In genomic region chr9:6215562-6215961, GRCh38 we compare ENCODE assay signal across 11 cellular contexts. TPM values are rescaled to one million over a fixed set of nuclear protein-coding genes. Genes with fewer than 3 reads are reported as not detected.
DNase-seq lines count a peak whose midpoint lies in the region; ATAC-seq and TF ChIP-seq lines count a peak whose summit lies in the region.
"Had no signal": no experiment of that assay in that cellular context is flagged by ENCODE, and none has a peak within 500 bp of the region (broad histone marks: within the 10 kb centered on the region; RNA-seq: fewer than 3 reads in every experiment).

Gene IL33 (plus strand): TSS chr9:6215807. CDS start chr9:6241695, 25,888 bp downstream.

- H3K27me3 ChIP-seq in SK-N-SH (ENCODE audit: insufficient read depth) (no peaks in the 10 kb centered on the region), osteoblast (ENCODE audit: insufficient read depth, low read length) (peaks cover 3% of the 10 kb centered on the region), uterus (no peaks in the 10 kb centered on the region)
- H3K27me3 ChIP-seq: body of pancreas had no signal

- H3K4me3 Mint-ChIP-seq in activated CD4-positive, alpha-beta T cell treated with anti-CD3 and anti-CD28 coated beads, Interleukin-2, amount 10 ng/mL, durations not matched to agents 24 days and 14 days: no peak within 1 kb of the TSS
- H3K4me3 Mint-ChIP-seq: activated CD4-positive, alpha-beta memory T cell treated with anti-CD3 and anti-CD28 coated beads, Interleukin-2, amount 10 ng/mL, durations not matched to agents 7 days and 5 days had no signal

- ATAC-seq in SK-N-SH treated with all-trans-retinoic acid at 6 μM for 48 hours: no peak
- no peak for ATAC-seq in HG02870 (IDR thresholded peaks at IDR 0.05; ENCODE audit: unreplicated experiment)
- ATAC-seq: body of pancreas had no signal

- H3K27me3 Mint-ChIP-seq in activated CD4-positive, alpha-beta T cell treated with anti-CD3 and anti-CD28 coated beads, Interleukin-2, amount 10 ng/mL, durations not matched to agents 24 days and 14 days: peaks cover 20% of the 10 kb centered on the region

- WGBS in SK-N-SH (ENCODE audit: low lambda C conversion rate): 40% methylated on average over 3 of the region's 3 CpGs

- TF ChIP-seq POLR2A in uterus (IDR thresholded peaks at IDR 0.05): no peak

- H4K20me1 ChIP-seq in SK-N-SH (ENCODE audit: insufficient read depth) (no peaks in the 10 kb centered on the region), osteoblast (ENCODE audit: insufficient read depth, low read length) (no peaks in the 10 kb centered on the region)

- no peaks in the 10 kb centered on the region for H3K9me2 ChIP-seq in SK-N-SH

- H3K27ac Mint-ChIP-seq in activated CD4-positive, alpha-beta T cell treated with anti-CD3 and anti-CD28 coated beads, Interleukin-2, amount 10 ng/mL, durations not matched to agents 24 days and 14 days: no peak within 1 kb of the TSS
- H3K27ac Mint-ChIP-seq: activated CD4-positive, alpha-beta memory T cell treated with anti-CD3 and anti-CD28 coated beads, Interleukin-2, amount 10 ng/mL, durations not matched to agents 7 days and 5 days had no signal

- no peak within 1 kb of the TSS for H3K4me3 ChIP-seq in SK-N-SH (ENCODE audit: low read depth in 2 of 2, low read length in 1 of 2)
- no peak within 1 kb of the TSS for H3K4me3 ChIP-seq in osteoblast (ENCODE audit: insufficient read depth, low read length)
- peak within 1 kb of the TSS; percentile 29 to 36 for H3K4me3 ChIP-seq in uterus
- H3K4me3 ChIP-seq: body of pancreas had no signal

- no peaks in the 10 kb centered on the region for H3K9me3 ChIP-seq in SK-N-SH
- peaks cover 3% of the 10 kb centered on the region for H3K9me3 ChIP-seq in osteoblast (ENCODE audit: low read depth, low read length)
- H3K9me3 ChIP-seq in uterus: no peaks in the 10 kb centered on the region
- H3K9me3 ChIP-seq: body of pancreas had no signal

- no peaks in the 10 kb centered on the region for H3F3A ChIP-seq in SK-N-SH (replicated peaks; ENCODE audit: insufficient read depth)

- POLR2A ChIA-PET in SK-N-SH (lab: Yijun Ruan, JAX): no interaction called here

- TF ChIP-seq EP300 in SK-N-SH (IDR thresholded peaks at IDR 0.05; ENCODE audit: borderline replicate concordance in 1 of 2, low read depth in 1 of 2, low read length in 1 of 2): no peak

- H2AFZ ChIP-seq in SK-N-SH (ENCODE audit: low read depth) (peak within 1 kb of the TSS; percentile 38; the same call in 1 of the 2 replicates), osteoblast (ENCODE audit: low read length) (no peak within 1 kb of the TSS)

- H3K36me3 ChIP-seq in SK-N-SH (replicated peaks in 1 of 2; ENCODE audit: control insufficient read depth in 1 of 2, insufficient read depth in 2 of 2, low read length in 1 of 2) (no peaks in the 10 kb centered on the region), osteoblast (ENCODE audit: insufficient read depth, low read length) (no peaks in the 10 kb centered on the region), uterus (no peaks in the 10 kb centered on the region)

- H3K4me2 ChIP-seq in SK-N-SH (no peak within 1 kb of the TSS), osteoblast (ENCODE audit: insufficient read depth, low read length) (peak within 1 kb of the TSS; percentile 49)

- H3K4me1 ChIP-seq in SK-N-SH (ENCODE audit: control insufficient read depth in 1 of 2, insufficient read depth in 2 of 2, low read depth in 1 of 2, low read length in 1 of 2) (peaks cover 0 to 19% of the 10 kb centered on the region in 2 experiments; a peak in 1 of 4 replicates), osteoblast (ENCODE audit: insufficient read depth, low read length) (peaks cover 30% of the 10 kb centered on the region), uterus (peaks cover 0 to 4% of the 10 kb centered on the region in 2 donors)
- H3K4me1 ChIP-seq: body of pancreas had no signal

- H3K4me1 Mint-ChIP-seq in activated CD4-positive, alpha-beta T cell treated with anti-CD3 and anti-CD28 coated beads, Interleukin-2, amount 10 ng/mL, durations not matched to agents 24 days and 14 days: no peaks in the 10 kb centered on the region
- H3K4me1 Mint-ChIP-seq: activated CD4-positive, alpha-beta memory T cell treated with anti-CD3 and anti-CD28 coated beads, Interleukin-2, amount 10 ng/mL, durations not matched to agents 7 days and 5 days had no signal

- no peak within 1 kb of the TSS for H3K9ac ChIP-seq in SK-N-SH

- intact Hi-C loops in uterus (cut with DNase I; ENCODE audit: low total_unique reads): no loop called here
- intact Hi-C loops in activated CD4-positive, alpha-beta T cell treated with anti-CD3 and anti-CD28 coated beads, Interleukin-2, amount 10 ng/mL, durations not matched to agents 24 days and 14 days (cut with micrococcal nuclease): no loop called here

- DNase-seq in SK-N-SH (peak; percentile 6), foreskin melanocyte (peak; percentile 41), osteoblast (ENCODE audit: insufficient read length, low spot score, missing footprints) (no peak), uterus (peak; percentile 31 to 71), EL (no peak)
- DNase-seq in activated CD4-positive, alpha-beta T cell treated with anti-CD3 and anti-CD28 coated beads, Interleukin-2, amount 10 ng/mL, durations not matched to agents 24 days and 14 days: no peak
- DNase-seq: activated CD4-positive, alpha-beta memory T cell treated with anti-CD3 and anti-CD28 coated beads, Interleukin-2, amount 10 ng/mL, durations not matched to agents 7 days and 5 days; stimulated activated CD4-positive, alpha-beta T cell treated with anti-CD3 and anti-CD28 coated beads, Interleukin-12 subunit alpha, Interleukin-12 subunit beta, amount 100 ng/mL, for 4 hours had no signal

- CTCF ChIA-PET in SK-N-SH (lab: Yijun Ruan, JAX): no interaction called here

- peaks cover 7% of the 10 kb centered on the region for H3K9me3 Mint-ChIP-seq in activated CD4-positive, alpha-beta T cell treated with anti-CD3 and anti-CD28 coated beads, Interleukin-2, amount 10 ng/mL, durations not matched to agents 24 days and 14 days
- H3K9me3 Mint-ChIP-seq: activated CD4-positive, alpha-beta memory T cell treated with anti-CD3 and anti-CD28 coated beads, Interleukin-2, amount 10 ng/mL, durations not matched to agents 7 days and 5 days had no signal

- H3K36me3 Mint-ChIP-seq in activated CD4-positive, alpha-beta T cell treated with anti-CD3 and anti-CD28 coated beads, Interleukin-2, amount 10 ng/mL, durations not matched to agents 24 days and 14 days (ENCODE audit: low read depth): no peaks in the 10 kb centered on the region

- H3K27ac ChIP-seq in SK-N-SH (ENCODE audit: low read depth in 2 of 2, low read length in 1 of 2) (peak within 1 kb of the TSS in 1 of 2 experiments; percentile 35; a peak in 2 of 4 replicates), osteoblast (ENCODE audit: low read depth, low read length) (peak within 1 kb of the TSS; percentile 77), uterus (peak within 1 kb of the TSS; percentile 70 to 79)
- H3K27ac ChIP-seq: body of pancreas had no signal

- no peak for TF ChIP-seq RAD21 in SK-N-SH (IDR thresholded peaks at IDR 0.05; ENCODE audit: low read length)

- H3K79me2 ChIP-seq in SK-N-SH (ENCODE audit: insufficient read depth): no peaks in the 10 kb centered on the region
- no peaks in the 10 kb centered on the region for H3K79me2 ChIP-seq in osteoblast (ENCODE audit: insufficient read depth, low read length)

- TF ChIP-seq CTCF in SK-N-SH (IDR thresholded peaks at IDR 0.05) (no peak), osteoblast (IDR thresholded peaks at IDR 0.05; ENCODE audit: extremely low read depth, low read depth, low read length) (no peak), uterus (IDR thresholded peaks at IDR 0.05) (no peak)

TF ChIP-seq in SK-N-SH, 30 proteins besides CTCF, POLR2A, EP300 and RAD21 (continues in another document):
- TF ChIP-seq JUND (IDR thresholded peaks at IDR 0.05) (no peak), FOSL2 (IDR thresholded peaks at IDR 0.05; ENCODE audit: borderline replicate concordance, low read depth) (no peak), ZBTB33 (IDR thresholded peaks at IDR 0.05; ENCODE audit: borderline replicate concordance, low read depth) (no peak)

TF ChIP-seq in SK-N-SH treated with all-trans-retinoic acid at 6 μM for 48 hours, 23 proteins besides CTCF, POLR2A, EP300 and RAD21 (continues in another document):
- no peak for TF ChIP-seq ARNTL (CRISPR knock-in tag; IDR thresholded peaks at IDR 0.05; ENCODE audit: borderline replicate concordance, low read depth)
- no peak for TF ChIP-seq BACH2 (CRISPR knock-in tag; IDR thresholded peaks at IDR 0.05; ENCODE audit: borderline replicate concordance)
- TF ChIP-seq ZFP30 (CRISPR knock-in tag; IDR thresholded peaks at IDR 0.05): no peak
- TF ChIP-seq OSR1 (CRISPR knock-in tag; IDR thresholded peaks at IDR 0.05): no peak
- TF ChIP-seq ESRRG (CRISPR knock-in tag; IDR thresholded peaks at IDR 0.05): no peak
- no peak for TF ChIP-seq TSHZ2 (CRISPR knock-in tag; IDR thresholded peaks at IDR 0.05)
- no peak for TF ChIP-seq ZC3H10 (CRISPR knock-in tag; IDR thresholded peaks at IDR 0.05)
- no peak for TF ChIP-seq ZFP3 (CRISPR knock-in tag; IDR thresholded peaks at IDR 0.05)

RNA-seq across cellular contexts. Expression of gene IL33, which starts in this region (rescaled TPM):
- not detected in 2 replicates for polyA plus RNA-seq in SK-N-SH (2012; rRNA removed)
- 0.01 and 0.03 TPM in 2 replicates for polyA plus RNA-seq in SK-N-SH (2012; cell fraction: cytosol; rRNA removed)
- polyA plus RNA-seq in SK-N-SH (2012; cell fraction: nucleus; rRNA removed): not detected in 2 replicates
- total RNA-seq in osteoblast (under 0.01 TPM in 1 of 2 replicates, not detected in the other), uterus (100 to 1,000 TPM in 1 of 4 donors, 10 to 100 TPM in 2, 1 to 10 TPM in 1; 6.9 to 152 (median 60.0) TPM)
- not detected in 2 replicates for total RNA-seq in activated CD4-positive, alpha-beta T cell treated with anti-CD3 and anti-CD28 coated beads, Interleukin-2, amount 10 ng/mL, durations not matched to agents 24 days and 14 days
- total RNA-seq: activated CD4-positive, alpha-beta memory T cell treated with anti-CD3 and anti-CD28 coated beads, Interleukin-2, amount 10 ng/mL, durations not matched to agents 7 days and 5 days had no signal

Comparison
In these comparisons a context has a peak if more than half of its experiments do, and no peak if none do; other contexts are left out.
1. Peak in DNase-seq in SK-N-SH; RNA of the gene not detected or under 1 TPM.
2. DNase-seq: peak in foreskin melanocyte (single experiment) and uterus (2 of 2); none in osteoblast (single experiment), EL (single experiment) and activated CD4-positive, alpha-beta T cell treated with anti-CD3 and anti-CD28 coated beads, Interleukin-2, amount 10 ng/mL, durations not matched to agents 24 days and 14 days (single experiment).
3. H3K4me3 ChIP-seq: peak in uterus (2 of 2); none in SK-N-SH (0 of 2) and osteoblast (single experiment).